ENCODE assay signal across 1 cellular context in genomic region chr2:101704046-101704466, GRCh38.
TF ChIP-seq lines count a peak whose summit lies in the region.

No MANE protein-coding gene starts in this region.

TF ChIP-seq in H1, 55 proteins besides CTCF, POLR2A, EP300 and RAD21 (continued from another document):
- TF ChIP-seq MAFK (IDR thresholded peaks at IDR 0.05; ENCODE audit: low read depth, low read length) (no peak), CEBPB (IDR thresholded peaks at IDR 0.05; ENCODE audit: low read depth, low read length) (no peak), GTF2F1 (IDR thresholded peaks at IDR 0.05; ENCODE audit: borderline replicate concordance, low read depth, low read length) (no peak), KDM1A (IDR thresholded peaks at IDR 0.05; ENCODE audit: borderline replicate concordance, low read length) (no peak)
